31 cellular contexts compared by ENCODE assay signal in the genomic region with DNA sequence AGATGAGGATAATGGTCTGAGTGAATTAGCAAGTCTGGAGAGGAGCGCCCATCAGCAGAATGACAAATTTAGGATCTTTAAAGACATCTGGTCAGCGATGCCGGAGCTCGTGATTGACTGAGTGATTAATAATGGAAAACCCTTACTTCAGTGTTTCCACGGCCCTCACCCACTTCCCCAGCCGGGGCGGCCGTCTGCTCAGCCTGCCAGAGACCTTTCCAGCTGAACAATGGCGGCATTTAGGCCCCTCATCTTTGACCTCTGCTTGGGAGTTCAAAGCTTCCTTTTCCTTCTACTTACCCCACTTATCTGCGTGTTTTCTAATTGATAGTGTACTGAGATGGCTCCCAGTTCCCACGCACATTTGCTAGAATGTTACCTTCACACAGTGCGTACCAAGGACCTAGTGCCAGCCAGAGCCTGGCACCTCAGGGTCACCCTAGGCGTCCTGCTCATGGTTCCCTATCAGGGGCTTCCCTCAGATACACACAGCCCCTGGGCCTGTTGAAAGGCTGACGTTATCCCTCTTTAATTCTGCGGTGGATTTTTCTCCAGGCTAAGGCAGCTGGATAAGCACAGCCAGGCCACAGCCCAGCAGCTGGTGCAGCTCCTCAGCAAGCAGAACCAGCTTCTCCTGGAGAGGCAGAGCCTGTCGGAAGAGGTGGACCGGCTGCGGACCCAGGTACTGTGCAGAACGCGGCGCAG.
A peak's percentile ranks its signal among the peaks of the same experiment; 100 is the strongest.
DNase-seq lines count a peak whose midpoint lies in the region; ATAC-seq and TF ChIP-seq lines count a peak whose summit lies in the region.
"Had no signal": no experiment of that assay in that cellular context is flagged by ENCODE, and none has a peak within 500 bp of the region (broad histone marks: within the 10 kb centered on the region; RNA-seq: fewer than 3 reads in every experiment).

No MANE protein-coding gene starts in this region.

- H3K4me2 ChIP-seq in smooth muscle cell, result no peak overlapping the region

- TF ChIP-seq CTCF in RWPE2 (IDR thresholded peaks at IDR 0.05; ENCODE audit: poor library complexity, severe bottlenecking) (no peak), epithelial cell of esophagus (IDR thresholded peaks at IDR 0.05; ENCODE audit: insufficient read depth, low read depth, low read length, missing control alignments) (no peak), smooth muscle cell (IDR thresholded peaks at IDR 0.05; ENCODE audit: borderline replicate concordance, insufficient read depth, poor library complexity, severe bottlenecking) (no peak)

- no peaks in the 10 kb centered on the region for H3K36me3 Mint-ChIP-seq in activated naive CD8-positive, alpha-beta T cell treated with anti-CD3 and anti-CD28 coated beads for 36 hours
- H3K36me3 Mint-ChIP-seq: activated naive CD4-positive, alpha-beta T cell treated with anti-CD3 and anti-CD28 coated beads, Interleukin-2, amount 10 ng/mL, durations not matched to agents 7 days and 5 days had no signal

- H3K27me3 ChIP-seq in RWPE2 (ENCODE audit: insufficient read depth, poor library complexity, severe bottlenecking) (no peaks in the 10 kb centered on the region), smooth muscle cell (ENCODE audit: low read depth) (no peaks in the 10 kb centered on the region)
- H3K27me3 ChIP-seq: ascending aorta, ovary, tibial artery had no signal

- H3K36me3 ChIP-seq in ES-I3 (ENCODE audit: insufficient read depth, low read length) (no peaks in the 10 kb centered on the region; the same call in 1 of the 2 replicates), RWPE2 (ENCODE audit: low read depth) (peaks cover 30% of the 10 kb centered on the region), smooth muscle cell (ENCODE audit: low read depth) (no peaks in the 10 kb centered on the region)
- H3K36me3 ChIP-seq: ovary had no signal

- H3K4me3 ChIP-seq in RWPE2 (ENCODE audit: severe bottlenecking) (peak overlapping the region; percentile 50), epithelial cell of esophagus (ENCODE audit: low read length) (peak overlapping the region; percentile 56), smooth muscle cell (no peak overlapping the region)
- H3K4me3 ChIP-seq: ovary, tibial artery had no signal

- H3K27me3 Mint-ChIP-seq in activated naive CD8-positive, alpha-beta T cell treated with anti-CD3 and anti-CD28 coated beads for 36 hours, result no peaks in the 10 kb centered on the region
- H3K27me3 Mint-ChIP-seq: CD4-positive, alpha-beta T cell had no signal

- H4K20me1 ChIP-seq in smooth muscle cell (ENCODE audit: low read depth), result no peaks in the 10 kb centered on the region

- DNase-seq in RWPE2 (ENCODE audit: low spot score) (no peak), epithelial cell of esophagus (ENCODE audit: low read depth) (no peak), smooth muscle cell (lab: John Stamatoyannopoulos, UW; ENCODE audit: unreplicated experiment) (no peak), hippocampal formation (lab: John Stamatoyannopoulos, UW) (no peak)
- no peak for DNase-seq in stimulated activated naive CD4-positive, alpha-beta T cell treated with Interleukin-2 at 50 U/mL for 16 hours (lab: John Stamatoyannopoulos, UW)
- no peak for DNase-seq in activated naive CD8-positive, alpha-beta T cell treated with anti-CD3 and anti-CD28 coated beads for 36 hours
- DNase-seq: activated CD4-positive, alpha-beta T cell treated with anti-CD3 and anti-CD28 coated beads for 1 hour; activated CD8-positive, alpha-beta memory T cell treated with anti-CD3 and anti-CD28 coated beads for 24 hours; activated naive CD4-positive, alpha-beta T cell treated with anti-CD3 and anti-CD28 coated beads, Interleukin-2, amount 10 ng/mL, durations not matched to agents 7 days and 5 days; activated T-cell treated with anti-CD3 and anti-CD28 coated beads, Interleukin-2, amount 50 U/mL, for 4 hours; CD4-positive, alpha-beta T cell; cortex of kidney; DMS79; hypothalamus; Karpas-422; kidney; mammary epithelial cell; naive B cell; NCI-H1092 treated with DMSO at 0.1 percent for 48 hours; NCI-H2081 treated with DMSO at 0.1 percent for 48 hours; NCI-H446 treated with DMSO at 0.1 percent for 48 hours; NK-92 treated with Interleukin-12 subunit alpha and Interleukin-12 subunit beta, amount 100 ng/mL, for 24 hours; ovary; right cardiac atrium; stimulated activated CD4-positive, alpha-beta T cell treated with anti-CD3 and anti-CD28 coated beads, Interleukin-15, amount 100 ng/mL, for 24 hours; T-helper 9 cell; tibial artery had no signal

- H3K79me2 ChIP-seq in smooth muscle cell (ENCODE audit: low read depth), result no peaks in the 10 kb centered on the region

- H3K9me3 Mint-ChIP-seq in activated naive CD8-positive, alpha-beta T cell treated with anti-CD3 and anti-CD28 coated beads for 36 hours, result no peaks in the 10 kb centered on the region
- H3K9me3 Mint-ChIP-seq: activated naive CD4-positive, alpha-beta T cell treated with anti-CD3 and anti-CD28 coated beads, Interleukin-2, amount 10 ng/mL, durations not matched to agents 7 days and 5 days; activated T-cell treated with anti-CD3 and anti-CD28 coated beads, Interleukin-2, amount 50 U/mL, for 4 hours; CD4-positive, alpha-beta T cell; naive B cell had no signal

- WGBS in smooth muscle cell (ENCODE audit: low lambda C conversion rate), result 71% methylated on average over 21 of the region's 21 CpGs

- peaks cover under 1% of the 10 kb centered on the region for H3F3A ChIP-seq in smooth muscle cell (ENCODE audit: low read depth)

- ATAC-seq in RWPE2 (ENCODE audit: low read depth) (no peak), HG03520 (IDR thresholded peaks at IDR 0.05; ENCODE audit: unreplicated experiment) (no peak)
- ATAC-seq: activated T-cell treated with anti-CD3 and anti-CD28 coated beads, Interleukin-2, amount 50 U/mL, for 4 hours; SK-N-SH treated with all-trans-retinoic acid at 6 μM for 48 hours had no signal

- no peak overlapping the region for H3K27ac Mint-ChIP-seq in activated naive CD8-positive, alpha-beta T cell treated with anti-CD3 and anti-CD28 coated beads for 36 hours
- H3K27ac Mint-ChIP-seq: activated naive CD4-positive, alpha-beta T cell treated with anti-CD3 and anti-CD28 coated beads, Interleukin-2, amount 10 ng/mL, durations not matched to agents 7 days and 5 days; CD4-positive, alpha-beta T cell had no signal

- H3K4me1 ChIP-seq in ES-I3 (ENCODE audit: insufficient read depth, low read length), result peaks cover 41% of the 10 kb centered on the region
- H3K4me1 ChIP-seq in RWPE2 (ENCODE audit: insufficient read depth, poor library complexity, severe bottlenecking), result peaks cover 4% of the 10 kb centered on the region
- H3K4me1 ChIP-seq in smooth muscle cell (ENCODE audit: low read depth), result peaks cover 11% of the 10 kb centered on the region
- H3K4me1 ChIP-seq: ascending aorta had no signal

- H3K9ac ChIP-seq in ES-I3 (ENCODE audit: low read depth, low read length) (peak overlapping the region; percentile 80; the same call in 1 of the 2 replicates), smooth muscle cell (ENCODE audit: low read depth) (no peak overlapping the region)

- H3K4me3 Mint-ChIP-seq in activated naive CD8-positive, alpha-beta T cell treated with anti-CD3 and anti-CD28 coated beads for 36 hours, result no peak overlapping the region
- H3K4me3 Mint-ChIP-seq: activated naive CD4-positive, alpha-beta T cell treated with anti-CD3 and anti-CD28 coated beads, Interleukin-2, amount 10 ng/mL, durations not matched to agents 7 days and 5 days; activated T-cell treated with anti-CD3 and anti-CD28 coated beads, Interleukin-2, amount 50 U/mL, for 4 hours; CD4-positive, alpha-beta T cell had no signal

- H2AFZ ChIP-seq in smooth muscle cell (ENCODE audit: low read depth), result no peak overlapping the region

- H3K9me3 ChIP-seq in ES-I3 (ENCODE audit: control insufficient read depth, insufficient read depth, low read length) (no peaks in the 10 kb centered on the region), RWPE2 (ENCODE audit: severe bottlenecking) (no peaks in the 10 kb centered on the region), smooth muscle cell (replicated peaks; ENCODE audit: low read depth) (no peaks in the 10 kb centered on the region)
- H3K9me3 ChIP-seq: ascending aorta, ovary, tibial artery had no signal

- H3K4me1 Mint-ChIP-seq in activated naive CD8-positive, alpha-beta T cell treated with anti-CD3 and anti-CD28 coated beads for 36 hours, result no peaks in the 10 kb centered on the region

- H3K27ac ChIP-seq in RWPE2 (ENCODE audit: poor library complexity, severe bottlenecking) (peak overlapping the region; percentile 39), smooth muscle cell (ENCODE audit: low read depth) (peak overlapping the region; percentile 60)
- H3K27ac ChIP-seq: ascending aorta, ovary, tibial artery had no signal
